Comparison of ENCODE assay signal across 8 cellular contexts in genomic region chr1:240732390-240732789, GRCh38.
A peak's percentile ranks its signal among the peaks of the same experiment; 100 is the strongest.
DNase-seq lines count a peak whose midpoint lies in the region; ATAC-seq and TF ChIP-seq lines count a peak whose summit lies in the region.

No MANE protein-coding gene starts in this region.

- ATAC-seq in GM21447 (IDR thresholded peaks at IDR 0.05; ENCODE audit: unreplicated experiment) (peak; percentile 86), HG03095 (IDR thresholded peaks at IDR 0.05; ENCODE audit: unreplicated experiment) (no peak)

- H3K4me3 ChIP-seq in choroid plexus epithelial cell (ENCODE audit: low read depth, low read length): no peak overlapping the region

- TF ChIP-seq CTCF in choroid plexus epithelial cell (conservative IDR thresholded peaks at IDR 0.05; ENCODE audit: low read depth, low read length): peak; percentile 66

- DNase-seq in ELR (ENCODE audit: low read depth) (peak; percentile 83), HPDE6-E6E7 (ENCODE audit: extremely low spot score) (peak; percentile 49), NOMO-1 treated with DMSO at 0.1 percent for 48 hours (lab: John Stamatoyannopoulos, UW; ENCODE audit: unreplicated experiment) (peak; percentile 32), choroid plexus epithelial cell (ENCODE audit: low read depth) (peak; percentile 83), midbrain (lab: John Stamatoyannopoulos, UW) (peak; percentile 5)
- no peak for DNase-seq in effector CD4-positive, alpha-beta T cell
